In genomic region chr12:82627799-82628198, GRCh38 we compare ENCODE assay signal across 8 cellular contexts. TPM values are rescaled to one million over a fixed set of nuclear protein-coding genes. Genes with fewer than 3 reads are reported as not detected.
DNase-seq lines count a peak whose midpoint lies in the region; ATAC-seq, FAIRE-seq and TF ChIP-seq lines count a peak whose summit lies in the region.

No MANE protein-coding gene starts in this region.

- H3K4me3 ChIP-seq in epithelial cell of proximal tubule (ENCODE audit: low read depth, low read length) = no peak overlapping the region
- no peak overlapping the region for H3K4me3 ChIP-seq in right cardiac atrium (ENCODE audit: low read length)

- intact Hi-C loops in activated T-helper 1 cell treated with anti-CD3 and anti-CD28 coated beads, Interleukin-12 subunit alpha, Interleukin-12 subunit beta, Interleukin-2, Interleukin-4 antibody, amounts not matched to agents 30 ng/mL and 10 ng/mL and 1 ng/mL, durations not matched to agents 14 hours and 24 hours and 36 hours (cut with micrococcal nuclease) = no loop called here
- intact Hi-C loops in right cardiac atrium (cut with DNase I) = no loop called here

- no peaks in the 10 kb centered on the region for H3K27me3 ChIP-seq in right cardiac atrium (ENCODE audit: control insufficient read depth, insufficient read depth)

- ATAC-seq in GM21447 (IDR thresholded peaks at IDR 0.05; ENCODE audit: unreplicated experiment) (peak; percentile 69), right cardiac atrium (no peak)
- ATAC-seq in stimulated activated effector memory CD8-positive, alpha-beta T cell treated with anti-CD3 and anti-CD28 coated beads, Interleukin-12 subunit alpha, Interleukin-12 subunit beta, amount 100 ng/mL, for 72 hours = peak; percentile 24
- no peak for ATAC-seq in effector memory CD8-positive, alpha-beta T cell (replicated peaks)

- FAIRE-seq in D721Med (lab: Jason Lieb, UNC) = no peak

- H3K27ac ChIP-seq in right cardiac atrium (ENCODE audit: low read length) = no peak overlapping the region

- peaks cover 2% of the 10 kb centered on the region for H3K27me3 Mint-ChIP-seq in activated T-helper 1 cell treated with anti-CD3 and anti-CD28 coated beads, Interleukin-12 subunit alpha, Interleukin-12 subunit beta, Interleukin-2, Interleukin-4 antibody, amounts not matched to agents 30 ng/mL and 10 ng/mL and 1 ng/mL, durations not matched to agents 14 hours and 24 hours and 36 hours (ENCODE audit: insufficient read depth)
- H3K27me3 Mint-ChIP-seq in effector memory CD8-positive, alpha-beta T cell = no peaks in the 10 kb centered on the region

- peak; percentile 66 for TF ChIP-seq CTCF in D721Med (IDR thresholded peaks at IDR 0.05; ENCODE audit: insufficient read depth, missing control alignments)
- peak; percentile 87 for TF ChIP-seq CTCF in epithelial cell of proximal tubule (conservative IDR thresholded peaks at IDR 0.05; ENCODE audit: low read depth, low read length)

- no peaks in the 10 kb centered on the region for H3K9me3 Mint-ChIP-seq in stimulated activated effector memory CD8-positive, alpha-beta T cell treated with anti-CD3 and anti-CD28 coated beads, Interleukin-12 subunit alpha, Interleukin-12 subunit beta, amount 100 ng/mL, for 72 hours
- H3K9me3 Mint-ChIP-seq in activated T-helper 1 cell treated with anti-CD3 and anti-CD28 coated beads, Interleukin-12 subunit alpha, Interleukin-12 subunit beta, Interleukin-2, Interleukin-4 antibody, amounts not matched to agents 30 ng/mL and 10 ng/mL and 1 ng/mL, durations not matched to agents 14 hours and 24 hours and 36 hours = no peaks in the 10 kb centered on the region
- peaks cover 0 to 6% of the 10 kb centered on the region in 2 donors for H3K9me3 Mint-ChIP-seq in effector memory CD8-positive, alpha-beta T cell

- H3K4me1 Mint-ChIP-seq in stimulated activated effector memory CD8-positive, alpha-beta T cell treated with anti-CD3 and anti-CD28 coated beads, Interleukin-12 subunit alpha, Interleukin-12 subunit beta, amount 100 ng/mL, for 72 hours = no peaks in the 10 kb centered on the region
- H3K4me1 Mint-ChIP-seq in activated T-helper 1 cell treated with anti-CD3 and anti-CD28 coated beads, Interleukin-12 subunit alpha, Interleukin-12 subunit beta, Interleukin-2, Interleukin-4 antibody, amounts not matched to agents 30 ng/mL and 10 ng/mL and 1 ng/mL, durations not matched to agents 14 hours and 24 hours and 36 hours (ENCODE audit: low read depth) = no peaks in the 10 kb centered on the region
- no peaks in the 10 kb centered on the region for H3K4me1 Mint-ChIP-seq in effector memory CD8-positive, alpha-beta T cell (ENCODE audit: low read depth in 2 of 2)

- H3K36me3 Mint-ChIP-seq in stimulated activated effector memory CD8-positive, alpha-beta T cell treated with anti-CD3 and anti-CD28 coated beads, Interleukin-12 subunit alpha, Interleukin-12 subunit beta, amount 100 ng/mL, for 72 hours = no peaks in the 10 kb centered on the region
- no peaks in the 10 kb centered on the region for H3K36me3 Mint-ChIP-seq in activated T-helper 1 cell treated with anti-CD3 and anti-CD28 coated beads, Interleukin-12 subunit alpha, Interleukin-12 subunit beta, Interleukin-2, Interleukin-4 antibody, amounts not matched to agents 30 ng/mL and 10 ng/mL and 1 ng/mL, durations not matched to agents 14 hours and 24 hours and 36 hours (ENCODE audit: low read depth)
- H3K36me3 Mint-ChIP-seq in effector memory CD8-positive, alpha-beta T cell (ENCODE audit: insufficient read depth) = no peaks in the 10 kb centered on the region

- DNase-seq in D721Med (ENCODE audit: insufficient read length, low spot score) (no peak), NCI-H2171 treated with DMSO at 0.1 percent for 48 hours (lab: John Stamatoyannopoulos, UW) (peak; percentile 73), epithelial cell of proximal tubule (ENCODE audit: low read depth) (no peak), right cardiac atrium (no peak)
- no peak for DNase-seq in stimulated activated effector memory CD8-positive, alpha-beta T cell treated with anti-CD3 and anti-CD28 coated beads, Interleukin-12 subunit alpha, Interleukin-12 subunit beta, amount 100 ng/mL, for 72 hours (ENCODE audit: low spot score in 2 of 2)
- no peak for DNase-seq in activated T-helper 1 cell treated with anti-CD3 and anti-CD28 coated beads, Interleukin-12 subunit alpha, Interleukin-12 subunit beta, Interleukin-2, Interleukin-4 antibody, amounts not matched to agents 30 ng/mL and 10 ng/mL and 1 ng/mL, durations not matched to agents 14 hours and 24 hours and 36 hours (ENCODE audit: low spot score)
- DNase-seq in effector memory CD8-positive, alpha-beta T cell = no peak

- no peak overlapping the region for H3K4me3 Mint-ChIP-seq in stimulated activated effector memory CD8-positive, alpha-beta T cell treated with anti-CD3 and anti-CD28 coated beads, Interleukin-12 subunit alpha, Interleukin-12 subunit beta, amount 100 ng/mL, for 72 hours
- no peak overlapping the region for H3K4me3 Mint-ChIP-seq in activated T-helper 1 cell treated with anti-CD3 and anti-CD28 coated beads, Interleukin-12 subunit alpha, Interleukin-12 subunit beta, Interleukin-2, Interleukin-4 antibody, amounts not matched to agents 30 ng/mL and 10 ng/mL and 1 ng/mL, durations not matched to agents 14 hours and 24 hours and 36 hours
- H3K4me3 Mint-ChIP-seq in effector memory CD8-positive, alpha-beta T cell = no peak overlapping the region

- no peaks in the 10 kb centered on the region for H3K9me3 ChIP-seq in right cardiac atrium (ENCODE audit: control insufficient read depth, low read length)

- 59% methylated on average over 7 of the region's 7 CpGs for WGBS in right cardiac atrium

- no peak overlapping the region for H3K27ac Mint-ChIP-seq in stimulated activated effector memory CD8-positive, alpha-beta T cell treated with anti-CD3 and anti-CD28 coated beads, Interleukin-12 subunit alpha, Interleukin-12 subunit beta, amount 100 ng/mL, for 72 hours
- no peak overlapping the region for H3K27ac Mint-ChIP-seq in activated T-helper 1 cell treated with anti-CD3 and anti-CD28 coated beads, Interleukin-12 subunit alpha, Interleukin-12 subunit beta, Interleukin-2, Interleukin-4 antibody, amounts not matched to agents 30 ng/mL and 10 ng/mL and 1 ng/mL, durations not matched to agents 14 hours and 24 hours and 36 hours
- no peak overlapping the region for H3K27ac Mint-ChIP-seq in effector memory CD8-positive, alpha-beta T cell

- no peaks in the 10 kb centered on the region for H3K4me1 ChIP-seq in right cardiac atrium (ENCODE audit: control insufficient read depth, insufficient read depth, low read length)

RNA-seq across cellular contexts. Expression of gene TMTC2, which starts 58.9 kb away (rescaled TPM):
- total RNA-seq in epithelial cell of proximal tubule (2.1 and 3.6 TPM in 2 replicates), right cardiac atrium (1 to 10 TPM; 2.7 to 5.3 (median 3.1) TPM)
- 2.6 and 3.0 TPM in 2 replicates for total RNA-seq in activated T-helper 1 cell treated with anti-CD3 and anti-CD28 coated beads, Interleukin-12 subunit alpha, Interleukin-12 subunit beta, Interleukin-2, Interleukin-4 antibody, amounts not matched to agents 30 ng/mL and 10 ng/mL and 1 ng/mL, durations not matched to agents 14 hours and 24 hours and 36 hours
- polyA plus RNA-seq in right cardiac atrium = 1.6 TPM

Comparison
In these comparisons a context has a peak if more than half of its experiments do, and no peak if none do; other contexts are left out.
1. ATAC-seq: peak in GM21447 (single experiment) and stimulated activated effector memory CD8-positive, alpha-beta T cell treated with anti-CD3 and anti-CD28 coated beads, Interleukin-12 subunit alpha, Interleukin-12 subunit beta, amount 100 ng/mL, for 72 hours (single experiment); none in effector memory CD8-positive, alpha-beta T cell (single experiment) and right cardiac atrium (0 of 2).